ENCODE assay signal across 18 cellular contexts in genomic region chr3:47452460-47453215, GRCh38.
"Had no signal": no experiment of that assay in that cellular context is flagged by ENCODE, and none has a peak within 500 bp of the region (broad histone marks: within the 10 kb centered on the region; RNA-seq: fewer than 3 reads in every experiment).

No MANE protein-coding gene starts in this region.

- H3K27ac Mint-ChIP-seq: neural progenitor cell, progenitor cell of endocrine pancreas had no signal

- ATAC-seq: left colon; mucosa of descending colon; naive thymus-derived CD8-positive, alpha-beta T cell; pancreas had no signal

- H3K4me3 Mint-ChIP-seq: naive thymus-derived CD8-positive, alpha-beta T cell; neural progenitor cell had no signal

- DNase-seq: caudate nucleus; effector CD8-positive, alpha-beta T cell; foreskin melanocyte; left colon; mammary epithelial cell; mucosa of descending colon; naive thymus-derived CD8-positive, alpha-beta T cell; nucleus accumbens; sigmoid colon; stimulated activated CD4-positive, alpha-beta T cell treated with anti-CD3 and anti-CD28 coated beads, Interleukin-2, amount 100 ng/mL, for 24 hours; stimulated activated CD4-positive, alpha-beta T cell treated with anti-CD3 and anti-CD28 coated beads, Interleukin-4, amount 100 ng/mL, for 4 hours; stimulated activated naive CD4-positive, alpha-beta T cell treated with Interleukin-2 at 50 U/mL for 16 hours; thyroid gland; upper lobe of left lung; uterus had no signal

- H3K4me1 Mint-ChIP-seq: neural progenitor cell had no signal

- H3K27me3 Mint-ChIP-seq: naive thymus-derived CD8-positive, alpha-beta T cell; progenitor cell of endocrine pancreas had no signal
